15 cellular contexts compared by ENCODE assay signal in genomic region chr5:83871533-83872380, GRCh38.
"Had no signal": no experiment of that assay in that cellular context is flagged by ENCODE, and none has a peak within 500 bp of the region (broad histone marks: within the 10 kb centered on the region; RNA-seq: fewer than 3 reads in every experiment).

No MANE protein-coding gene starts in this region.

- H3K4me3 ChIP-seq: colonic mucosa, mucosa of descending colon, tibial nerve had no signal

- H3K4me1 ChIP-seq: colonic mucosa, tibial nerve had no signal

- H3K27ac ChIP-seq: colonic mucosa, neutrophil, tibial nerve had no signal

- H3K36me3 ChIP-seq: colonic mucosa, neutrophil, tibial nerve had no signal

- H3K27me3 ChIP-seq: colonic mucosa, neutrophil, tibial nerve had no signal

- H3K9me3 ChIP-seq: colonic mucosa, mucosa of descending colon, neutrophil, tibial nerve had no signal

- DNase-seq: activated CD4-positive, alpha-beta T cell treated with anti-CD3 and anti-CD28 coated beads for 1 hour; activated CD4-positive, alpha-beta T cell treated with anti-CD3 and anti-CD28 coated beads, Interleukin-2, amount 50 U/mL, for 48 hours; activated CD8-positive, alpha-beta memory T cell treated with anti-CD3 and anti-CD28 coated beads, Interleukin-2, amount 10 ng/mL, durations not matched to agents 7 days and 5 days; activated naive CD4-positive, alpha-beta T cell treated with anti-CD3 and anti-CD28 coated beads, Interleukin-2, amount 50 U/mL, for 16 hours; activated T-cell treated with anti-CD3 and anti-CD28 coated beads, Interleukin-2, amount 50 U/mL, for 1 hour; caudate nucleus; colonic mucosa; hypothalamus; mucosa of descending colon; natural killer cell; posterior cingulate gyrus; stimulated activated CD4-positive, alpha-beta T cell treated with anti-CD3 and anti-CD28 coated beads, Interleukin-2, amount 100 ng/mL, for 48 hours; stimulated activated naive B cell treated with anti-CD40 and anti-IgM and Interleukin-4, amounts not matched to agents 10 μg/mL and 1 μg/mL and 100 μg/mL, for 72 hours had no signal
